8 cellular contexts compared by ENCODE assay signal in genomic region chr13:98142427-98143156, GRCh38. TPM values are rescaled to one million over a fixed set of nuclear protein-coding genes. Genes with fewer than 3 reads are reported as not detected.
DNase-seq lines count a peak whose midpoint lies in the region; ATAC-seq, FAIRE-seq and TF ChIP-seq lines count a peak whose summit lies in the region.

A gene with protein sequence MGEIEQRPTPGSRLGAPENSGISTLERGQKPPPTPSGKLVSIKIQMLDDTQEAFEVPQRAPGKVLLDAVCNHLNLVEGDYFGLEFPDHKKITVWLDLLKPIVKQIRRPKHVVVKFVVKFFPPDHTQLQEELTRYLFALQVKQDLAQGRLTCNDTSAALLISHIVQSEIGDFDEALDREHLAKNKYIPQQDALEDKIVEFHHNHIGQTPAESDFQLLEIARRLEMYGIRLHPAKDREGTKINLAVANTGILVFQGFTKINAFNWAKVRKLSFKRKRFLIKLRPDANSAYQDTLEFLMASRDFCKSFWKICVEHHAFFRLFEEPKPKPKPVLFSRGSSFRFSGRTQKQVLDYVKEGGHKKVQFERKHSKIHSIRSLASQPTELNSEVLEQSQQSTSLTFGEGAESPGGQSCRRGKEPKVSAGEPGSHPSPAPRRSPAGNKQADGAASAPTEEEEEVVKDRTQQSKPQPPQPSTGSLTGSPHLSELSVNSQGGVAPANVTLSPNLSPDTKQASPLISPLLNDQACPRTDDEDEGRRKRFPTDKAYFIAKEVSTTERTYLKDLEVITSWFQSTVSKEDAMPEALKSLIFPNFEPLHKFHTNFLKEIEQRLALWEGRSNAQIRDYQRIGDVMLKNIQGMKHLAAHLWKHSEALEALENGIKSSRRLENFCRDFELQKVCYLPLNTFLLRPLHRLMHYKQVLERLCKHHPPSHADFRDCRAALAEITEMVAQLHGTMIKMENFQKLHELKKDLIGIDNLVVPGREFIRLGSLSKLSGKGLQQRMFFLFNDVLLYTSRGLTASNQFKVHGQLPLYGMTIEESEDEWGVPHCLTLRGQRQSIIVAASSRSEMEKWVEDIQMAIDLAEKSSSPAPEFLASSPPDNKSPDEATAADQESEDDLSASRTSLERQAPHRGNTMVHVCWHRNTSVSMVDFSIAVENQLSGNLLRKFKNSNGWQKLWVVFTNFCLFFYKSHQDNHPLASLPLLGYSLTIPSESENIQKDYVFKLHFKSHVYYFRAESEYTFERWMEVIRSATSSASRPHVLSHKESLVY (plus strand): TSS chr13:98143094. CDS start chr13:98213243, 70,149 bp downstream.

- peak; percentile 44; the same call in 1 of the 2 replicates for TF ChIP-seq CTCF in HepG2 (CRISPR knock-in tag; IDR thresholded peaks at IDR 0.05)

- H3K4me1 ChIP-seq in duodenal mucosa (ENCODE audit: control insufficient read depth in 1 of 2, insufficient read depth in 2 of 2, low read length in 2 of 2) (peaks cover 9 to 11% of the 10 kb centered on the region in 2 donors), HepG2 (ENCODE audit: insufficient read depth, low read length) (peaks cover 36% of the 10 kb centered on the region)

- peak; percentile 89 for ATAC-seq in HepG2

- in situ Hi-C loops in HepG2 (cut with HindIII; ENCODE audit: extremely low pct_ligation_motif_present, low pct_unique_long_range_greater_than_20kb): loop anchor here (10.0 kb wide), 1 partner anchor 132 kb away; no protein-coding TSS in a partner anchor

- POLR2A ChIA-PET in HepG2 (lab: Yijun Ruan, JAX): interaction anchor here (0.8 to 1.1 kb wide), 5 partner anchors 93 to 159 kb away, joined by 3 to 5 read pairs (median 4); no protein-coding TSS in a partner anchor

- peaks cover 48% of the 10 kb centered on the region for H3K79me2 ChIP-seq in HepG2 (ENCODE audit: insufficient read depth, low read length)

- peak within 1 kb of the TSS; percentile 36 for H3K27ac ChIP-seq in duodenal mucosa (ENCODE audit: low read depth, low read length)
- H3K27ac ChIP-seq in HepG2 (ENCODE audit: extremely low read length, insufficient read depth, low read length): peak within 1 kb of the TSS; percentile 88

- CTCF ChIA-PET in HepG2 (lab: Yijun Ruan, JAX; ENCODE audit: low intra/inter-chr PET ratio, low total read pairs): no interaction called here

- H2AFZ ChIP-seq in HepG2 (ENCODE audit: low read length): no peak within 1 kb of the TSS

- H3K4me2 ChIP-seq in HepG2 (ENCODE audit: low read depth, low read length): peak within 1 kb of the TSS; percentile 99

- 2% methylated on average over 10 of the region's 95 CpGs for WGBS in HepG2 (ENCODE audit: low lambda C conversion rate)

- TF ChIP-seq RAD21 in HepG2 (CRISPR knock-in tag; IDR thresholded peaks at IDR 0.05): peak; percentile 99

- BruUV-seq in HepG2 (replicated peaks; lab: Mats Ljungman, UMichigan): no TSS peak

- TF ChIP-seq EP300 in HepG2 (IDR thresholded peaks at IDR 0.05; ENCODE audit: low read depth in 2 of 2, low read length in 2 of 2) (peak in 1 of 2 experiments; percentile 4; a peak in 1 of 4 replicates), HepG2 (CRISPR knock-in tag; IDR thresholded peaks at IDR 0.05; ENCODE audit: borderline replicate concordance) (no peak)

- peak within 1 kb of the TSS; percentile 62 to 65 for H3K4me3 ChIP-seq in duodenal mucosa (ENCODE audit: low read depth in 1 of 2, low read length in 2 of 2)
- H3K4me3 ChIP-seq in HepG2 (replicated peaks in 1 of 3; ENCODE audit: insufficient read depth in 1 of 3, low read depth in 2 of 3, low read length in 3 of 3): peak within 1 kb of the TSS; percentile 82 to 98 (median 92)

- H3K36me3 ChIP-seq in duodenal mucosa (ENCODE audit: control insufficient read depth in 1 of 2, insufficient read depth in 2 of 2, low read length in 2 of 2): no peaks in the 10 kb centered on the region
- H3K36me3 ChIP-seq in HepG2 (replicated peaks in 1 of 2; ENCODE audit: control insufficient read depth in 1 of 2, insufficient read depth in 2 of 2, low read length in 2 of 2): no peaks in the 10 kb centered on the region

- H3K9me3 ChIP-seq in duodenal mucosa (ENCODE audit: control insufficient read depth in 1 of 2, low read length in 2 of 2) (no peaks in the 10 kb centered on the region), HepG2 (ENCODE audit: low read length) (no peaks in the 10 kb centered on the region)

- intact Hi-C loops in HepG2 (cut with micrococcal nuclease; ENCODE audit: unreplicated experiment): loop anchor here (10.0 kb wide), 2 partner anchors 262 to 288 kb away; no protein-coding TSS in a partner anchor

- peak within 1 kb of the TSS; percentile 39 to 47 for H3K9ac ChIP-seq in duodenal mucosa (ENCODE audit: low read depth in 1 of 2, low read length in 2 of 2)
- H3K9ac ChIP-seq in HepG2 (ENCODE audit: insufficient read depth, low read depth, low read length): peak within 1 kb of the TSS; percentile 90

- peaks cover 29% of the 10 kb centered on the region for H4K20me1 ChIP-seq in HepG2 (ENCODE audit: insufficient read depth, low read length)

- TF ChIP-seq POLR2A in H54 (IDR thresholded peaks at IDR 0.05; ENCODE audit: low read depth, low read length) (peak; percentile 74), HepG2 (IDR thresholded peaks at IDR 0.05; ENCODE audit: insufficient read depth in 1 of 2, low read depth in 2 of 2, low read length in 2 of 2) (peak; percentile 40 to 56; a peak in 3 of 4 replicates)

- H3K27me3 ChIP-seq in duodenal mucosa (ENCODE audit: control insufficient read depth in 1 of 2, insufficient read depth in 2 of 2, low read length in 2 of 2): peaks cover 13 to 15% of the 10 kb centered on the region in 2 donors
- no peaks in the 10 kb centered on the region; a peak in 1 of 5 replicates for H3K27me3 ChIP-seq in HepG2 (ENCODE audit: control insufficient read depth in 1 of 2, insufficient read depth in 2 of 2, low read length in 2 of 2)

- DNase-seq in NCI-H446 (lab: John Stamatoyannopoulos, UW): peak; percentile 8 to 60
- DNase-seq in NCI-H446 treated with DMSO at 0.1 percent for 48 hours (lab: John Stamatoyannopoulos, UW): no peak
- DNase-seq in H54 (ENCODE audit: insufficient read length, low spot score): peak; percentile 83
- DNase-seq in M059J (ENCODE audit: low read depth): peak; percentile 70
- DNase-seq in T1000 (lab: John Stamatoyannopoulos, UW): peak; percentile 37
- DNase-seq in HepG2 (ENCODE audit: low spot score): peak; percentile 62
- DNase-seq in stimulated activated CD8-positive, alpha-beta memory T cell treated with anti-CD3 and anti-CD28 coated beads, Interleukin-2, amount 100 ng/mL, for 48 hours (ENCODE audit: low read depth in 2 of 2): peak; percentile 8 to 20

- FAIRE-seq in H54 (lab: Jason Lieb, UNC): no peak
- FAIRE-seq in HepG2 (lab: Jason Lieb, UNC): no peak

TF ChIP-seq in HepG2, 621 proteins besides CTCF, POLR2A, EP300 and RAD21 (continues in another document):
- TF ChIP-seq ZNF674 (CRISPR knock-in tag; IDR thresholded peaks at IDR 0.05; ENCODE audit: low read depth): 0 out of 2 replicates have a peak, but pooled peaks have one; percentile 91
- no peak for TF ChIP-seq MBD4 (IDR thresholded peaks at IDR 0.05; ENCODE audit: borderline replicate concordance, low read length)
- TF ChIP-seq ZNF292 (CRISPR knock-in tag; IDR thresholded peaks at IDR 0.05; ENCODE audit: borderline replicate concordance, low read depth): no peak
- peak; percentile 94 for TF ChIP-seq ZNF230 (CRISPR knock-in tag; IDR thresholded peaks at IDR 0.05)
- TF ChIP-seq, protein P1, sequence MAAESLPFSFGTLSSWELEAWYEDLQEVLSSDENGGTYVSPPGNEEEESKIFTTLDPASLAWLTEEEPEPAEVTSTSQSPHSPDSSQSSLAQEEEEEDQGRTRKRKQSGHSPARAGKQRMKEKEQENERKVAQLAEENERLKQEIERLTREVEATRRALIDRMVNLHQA (CRISPR knock-in tag; IDR thresholded peaks at IDR 0.05): peak; percentile 56; the same call in 1 of the 2 replicates
- no peak for TF ChIP-seq KDM6A (CRISPR knock-in tag; IDR thresholded peaks at IDR 0.05; ENCODE audit: low read depth)
- no peak for TF ChIP-seq ZKSCAN1 (IDR thresholded peaks at IDR 0.05; ENCODE audit: low read length)
- TF ChIP-seq HOXA5 (CRISPR knock-in tag; IDR thresholded peaks at IDR 0.05): peak; percentile 53; the same call in 1 of the 2 replicates
- peak; percentile 26; the same call in 1 of the 2 replicates for TF ChIP-seq PHF21A (CRISPR knock-in tag; IDR thresholded peaks at IDR 0.05)
- TF ChIP-seq ZNF724P (CRISPR knock-in tag; IDR thresholded peaks at IDR 0.05; ENCODE audit: borderline replicate concordance): peak; percentile 56; the same call in 1 of the 2 replicates
- no peak; the same call in 1 of the 2 replicates for TF ChIP-seq SPEN (CRISPR knock-in tag; IDR thresholded peaks at IDR 0.05; ENCODE audit: low read depth)
- TF ChIP-seq NFYB (CRISPR knock-in tag; IDR thresholded peaks at IDR 0.05): no peak
- peak; percentile 60 for TF ChIP-seq STAG1 (CRISPR knock-in tag; IDR thresholded peaks at IDR 0.05)
- no peak for TF ChIP-seq WIZ (CRISPR knock-in tag; IDR thresholded peaks at IDR 0.05)
- TF ChIP-seq THYN1 (CRISPR knock-in tag; IDR thresholded peaks at IDR 0.05; ENCODE audit: borderline replicate concordance, low read depth): no peak
- TF ChIP-seq ZBTB21 (CRISPR knock-in tag; IDR thresholded peaks at IDR 0.05): no peak

RNA-seq across cellular contexts. Expression of the gene that starts here (rescaled TPM):
- 13.0 and 13.3 TPM in 2 replicates for total RNA-seq in M059J (2014; rRNA removed; shearing (Covaris generic))
- total RNA-seq in HepG2 (2016; rRNA removed; fragmentation: Illumina TruSeq; extraction: Trizol): 70.1 and 70.6 TPM in 2 replicates
- 91.6 and 94.1 TPM in 2 replicates for total RNA-seq in HepG2 (2016; cell fraction: cytosol; rRNA removed; fragmentation: Illumina TruSeq; extraction: Trizol; ENCODE audit: low read depth)
- 64.4 and 75.8 TPM in 2 replicates for total RNA-seq in HepG2 (2016; cell fraction: insoluble cytoplasmic fraction; rRNA removed; fragmentation: Illumina TruSeq; extraction: Trizol)
- total RNA-seq in HepG2 (2016; cell fraction: membrane; rRNA removed; fragmentation: Illumina TruSeq; extraction: Trizol): 122 and 143 TPM in 2 replicates
- total RNA-seq in HepG2 (2016; cell fraction: nucleus; rRNA removed; fragmentation: Illumina TruSeq; extraction: Trizol): 136 and 157 TPM in 2 replicates
- 109 and 126 TPM in 2 replicates for polyA plus RNA-seq in HepG2 (2011; rRNA removed)
- 71.5 and 112 TPM in 2 replicates for polyA plus RNA-seq in HepG2 (2011; cell fraction: cytosol; rRNA removed)
- 463 and 562 TPM in 2 replicates for polyA plus RNA-seq in HepG2 (2011; cell fraction: nucleus; rRNA removed)
- polyA plus RNA-seq in HepG2 (2012): 322 and 394 TPM in 2 replicates
- 109 and 112 TPM in 2 replicates for polyA plus RNA-seq in HepG2 (2016; cell fraction: cytosol; fragmentation: Illumina TruSeq; extraction: Trizol; ENCODE audit: low read depth)
- 77.6 and 113 TPM in 2 replicates for polyA plus RNA-seq in HepG2 (2016; cell fraction: insoluble cytoplasmic fraction; fragmentation: Illumina TruSeq; extraction: Trizol; ENCODE audit: low read depth)
- polyA plus RNA-seq in HepG2 (2016; cell fraction: membrane; fragmentation: Illumina TruSeq; extraction: Trizol; ENCODE audit: low read depth): 192 and 207 TPM in 2 replicates
- polyA plus RNA-seq in HepG2 (2016; cell fraction: nucleus; fragmentation: Illumina TruSeq; extraction: Trizol; ENCODE audit: insufficient read depth, low read depth): 224 and 256 TPM in 2 replicates
- polyA minus RNA-seq in HepG2 (2011; rRNA and poly(A)+ RNA removed; ENCODE audit: low replicate concordance): 0.68 and 162 TPM in 2 replicates
- polyA minus RNA-seq in HepG2 (2011; cell fraction: cytosol; rRNA and poly(A)+ RNA removed): 152 and 206 TPM in 2 replicates
- polyA minus RNA-seq in HepG2 (2011; cell fraction: nucleus; rRNA and poly(A)+ RNA removed): 598 and 660 TPM in 2 replicates
